In genomic region chr16:89193576-89194293, GRCh38 we compare ENCODE assay signal across 12 cellular contexts. TPM values are rescaled to one million over a fixed set of nuclear protein-coding genes. Genes with fewer than 3 reads are reported as not detected.
A peak's percentile ranks its signal among the peaks of the same experiment; 100 is the strongest.
DNase-seq lines count a peak whose midpoint lies in the region; ATAC-seq and TF ChIP-seq lines count a peak whose summit lies in the region.
"Had no signal": no experiment of that assay in that cellular context is flagged by ENCODE, and none has a peak within 500 bp of the region (broad histone marks: within the 10 kb centered on the region; RNA-seq: fewer than 3 reads in every experiment).

No MANE protein-coding gene starts in this region.

- H3K9me3 Mint-ChIP-seq in Calu3 (ENCODE audit: low read depth, unreplicated experiment) (no peaks in the 10 kb centered on the region), chondrocyte (ENCODE audit: low read depth) (no peaks in the 10 kb centered on the region)

- intact Hi-C loops in Calu3 (cut with micrococcal nuclease; ENCODE audit: unreplicated experiment) = no loop called here

- peak overlapping the region; percentile 52; the same call in 1 of the 2 replicates for H3K4me2 ChIP-seq in SK-N-SH
- H3K4me2 ChIP-seq in osteoblast (ENCODE audit: insufficient read depth, low read length) = no peak overlapping the region

- no peak for TF ChIP-seq CTCF in SK-N-SH (IDR thresholded peaks at IDR 0.05)
- no peak for TF ChIP-seq CTCF in Calu3 (IDR thresholded peaks at IDR 0.05; ENCODE audit: unreplicated experiment)
- no peak for TF ChIP-seq CTCF in chondrocyte (IDR thresholded peaks at IDR 0.05)
- no peak for TF ChIP-seq CTCF in osteoblast (IDR thresholded peaks at IDR 0.05; ENCODE audit: extremely low read depth, low read depth, low read length)

- no peaks in the 10 kb centered on the region for H3K79me2 ChIP-seq in SK-N-SH (ENCODE audit: insufficient read depth)
- no peaks in the 10 kb centered on the region for H3K79me2 ChIP-seq in osteoblast (ENCODE audit: insufficient read depth, low read length)

- no peak for TF ChIP-seq EP300 in SK-N-SH (IDR thresholded peaks at IDR 0.05; ENCODE audit: borderline replicate concordance in 1 of 2, low read depth in 1 of 2, low read length in 1 of 2)

- ATAC-seq in SK-N-SH treated with all-trans-retinoic acid at 6 μM for 48 hours (no peak), HG03175 (IDR thresholded peaks at IDR 0.05; ENCODE audit: unreplicated experiment) (no peak)

- peaks cover 3% of the 10 kb centered on the region for H3F3A ChIP-seq in SK-N-SH (replicated peaks; ENCODE audit: insufficient read depth)

- no peaks in the 10 kb centered on the region for H3K9me2 ChIP-seq in SK-N-SH

- no peak for TF ChIP-seq RAD21 in SK-N-SH (IDR thresholded peaks at IDR 0.05; ENCODE audit: low read length)

- H3K4me1 ChIP-seq in SK-N-SH (ENCODE audit: control insufficient read depth in 1 of 2, insufficient read depth in 2 of 2, low read depth in 1 of 2, low read length in 1 of 2) = peaks cover 0 to 15% of the 10 kb centered on the region in 2 experiments; a peak in 1 of 4 replicates
- H3K4me1 ChIP-seq in osteoblast (ENCODE audit: insufficient read depth, low read length) = peaks cover 2% of the 10 kb centered on the region

- BruUV-seq in Calu3 (replicated peaks; lab: Mats Ljungman, UMichigan) = no TSS peak

- H3K4me3 ChIP-seq in SK-N-SH (ENCODE audit: low read depth in 2 of 2, low read length in 1 of 2) (peak overlapping the region in 1 of 2 experiments; percentile 19; a peak in 1 of 4 replicates), osteoblast (ENCODE audit: insufficient read depth, low read length) (no peak overlapping the region)
- H3K4me3 ChIP-seq: transverse colon had no signal

- H3K36me3 Mint-ChIP-seq in Calu3 (ENCODE audit: insufficient read depth, unreplicated experiment) = peaks cover 9% of the 10 kb centered on the region
- no peaks in the 10 kb centered on the region for H3K36me3 Mint-ChIP-seq in chondrocyte (ENCODE audit: low read depth)

- H3K9ac ChIP-seq in SK-N-SH = no peak overlapping the region

- no peak overlapping the region for H2AFZ ChIP-seq in SK-N-SH (ENCODE audit: low read depth)
- no peak overlapping the region for H2AFZ ChIP-seq in osteoblast (ENCODE audit: low read length)

- H3K4me3 Mint-ChIP-seq in Calu3 (ENCODE audit: low read depth, unreplicated experiment) (no peak overlapping the region), chondrocyte (ENCODE audit: unreplicated experiment) (no peak overlapping the region)

- H3K27me3 ChIP-seq in SK-N-SH (ENCODE audit: insufficient read depth) (peaks cover 8% of the 10 kb centered on the region; the same call in 1 of the 2 replicates), osteoblast (ENCODE audit: insufficient read depth, low read length) (no peaks in the 10 kb centered on the region)

- POLR2A ChIA-PET in SK-N-SH (lab: Yijun Ruan, JAX) = no interaction called here

- peaks cover 32% of the 10 kb centered on the region for H3K27me3 Mint-ChIP-seq in Calu3 (ENCODE audit: unreplicated experiment)
- peaks cover under 1% of the 10 kb centered on the region for H3K27me3 Mint-ChIP-seq in chondrocyte (ENCODE audit: low read depth)

- H3K36me3 ChIP-seq in SK-N-SH (replicated peaks in 1 of 2; ENCODE audit: control insufficient read depth in 1 of 2, insufficient read depth in 2 of 2, low read length in 1 of 2) = no peaks in the 10 kb centered on the region
- no peaks in the 10 kb centered on the region for H3K36me3 ChIP-seq in osteoblast (ENCODE audit: insufficient read depth, low read length)
- H3K36me3 ChIP-seq: transverse colon had no signal

- CTCF ChIA-PET in SK-N-SH (lab: Yijun Ruan, JAX) = interaction anchor here (1.3 kb wide), 1 partner anchor 17 kb away, joined by 3 read pairs; no protein-coding TSS in a partner anchor
- CTCF ChIA-PET in Calu3 (lab: Charles Lee) = interaction anchor here (0.7 kb wide), 1 partner anchor 31 kb away, joined by 3 read pairs; no protein-coding TSS in a partner anchor

- no peaks in the 10 kb centered on the region for H3K4me1 Mint-ChIP-seq in Calu3 (ENCODE audit: low read depth, unreplicated experiment)
- no peaks in the 10 kb centered on the region for H3K4me1 Mint-ChIP-seq in chondrocyte (ENCODE audit: low read depth)

- peak; percentile 59 for DNase-seq in SK-N-SH
- peak; percentile 1 for DNase-seq in Calu3
- DNase-seq in chondrocyte (ENCODE audit: low spot score) = peak; percentile 93
- DNase-seq in osteoblast (ENCODE audit: insufficient read length, low spot score, missing footprints) = peak; percentile 83
- DNase-seq in stimulated activated CD8-positive, alpha-beta memory T cell treated with anti-CD3 and anti-CD28 coated beads, Interleukin-4, amount 100 ng/mL, for 48 hours = no peak
- no peak for DNase-seq in NCI-H1417 (lab: John Stamatoyannopoulos, UW)
- DNase-seq: NCI-H1105 treated with DMSO at 0.1 percent for 48 hours, NCI-H510A, SHP77 treated with DMSO at 0.1 percent for 48 hours had no signal

- H4K20me1 ChIP-seq in SK-N-SH (ENCODE audit: insufficient read depth) = no peaks in the 10 kb centered on the region
- no peaks in the 10 kb centered on the region for H4K20me1 ChIP-seq in osteoblast (ENCODE audit: insufficient read depth, low read length)

- H3K9me3 ChIP-seq in SK-N-SH (no peaks in the 10 kb centered on the region), osteoblast (ENCODE audit: low read depth, low read length) (no peaks in the 10 kb centered on the region)
- H3K9me3 ChIP-seq: transverse colon had no signal

- 26% methylated on average over 20 of the region's 38 CpGs for WGBS in SK-N-SH (ENCODE audit: low lambda C conversion rate)

- H3K27ac Mint-ChIP-seq in Calu3 (ENCODE audit: unreplicated experiment) (no peak overlapping the region), chondrocyte (ENCODE audit: unreplicated experiment) (no peak overlapping the region)

- H3K27ac ChIP-seq in SK-N-SH (ENCODE audit: low read depth in 2 of 2, low read length in 1 of 2) (no peak overlapping the region), osteoblast (ENCODE audit: low read depth, low read length) (no peak overlapping the region)
- H3K27ac ChIP-seq: transverse colon had no signal

TF ChIP-seq in SK-N-SH, 30 proteins besides CTCF, POLR2A, EP300 and RAD21:
- no peak for TF ChIP-seq TCF12 (IDR thresholded peaks at IDR 0.05)
- TF ChIP-seq FOSL2 (IDR thresholded peaks at IDR 0.05; ENCODE audit: borderline replicate concordance, low read depth) = no peak

TF ChIP-seq in SK-N-SH treated with all-trans-retinoic acid at 6 μM for 48 hours, 23 proteins besides CTCF, POLR2A, EP300 and RAD21 (continues in another document):
- no peak for TF ChIP-seq PATZ1 (CRISPR knock-in tag; IDR thresholded peaks at IDR 0.05; ENCODE audit: borderline replicate concordance)
- no peak for TF ChIP-seq ZNF70 (CRISPR knock-in tag; IDR thresholded peaks at IDR 0.05)
- TF ChIP-seq CSDC2 (CRISPR knock-in tag; IDR thresholded peaks at IDR 0.05) = no peak
- no peak for TF ChIP-seq ZFP3 (CRISPR knock-in tag; IDR thresholded peaks at IDR 0.05)
- TF ChIP-seq ESRRG (CRISPR knock-in tag; IDR thresholded peaks at IDR 0.05) = no peak
- no peak for TF ChIP-seq RARB (CRISPR knock-in tag; IDR thresholded peaks at IDR 0.05)
- no peak for TF ChIP-seq GLIS3 (CRISPR knock-in tag; IDR thresholded peaks at IDR 0.05)
- TF ChIP-seq CSRNP3 (CRISPR knock-in tag; IDR thresholded peaks at IDR 0.05) = no peak
- no peak for TF ChIP-seq OSR1 (CRISPR knock-in tag; IDR thresholded peaks at IDR 0.05)
- no peak for TF ChIP-seq ZNF565 (CRISPR knock-in tag; conservative IDR thresholded peaks at IDR 0.05; ENCODE audit: low read depth)
- TF ChIP-seq ARNTL (CRISPR knock-in tag; IDR thresholded peaks at IDR 0.05; ENCODE audit: borderline replicate concordance, low read depth) = no peak

RNA-seq across cellular contexts. Expression of gene SLC22A31, which starts 6.6 kb away (rescaled TPM):
- polyA plus RNA-seq in SK-N-SH (2012; rRNA removed) = 0.07 and 0.16 TPM in 2 replicates
- polyA plus RNA-seq in SK-N-SH (2012; cell fraction: cytosol; rRNA removed) = 0.04 TPM in 1 of 2 replicates, not detected in the other
- polyA plus RNA-seq in SK-N-SH (2012; cell fraction: nucleus; rRNA removed) = 1.5 and 2.3 TPM in 2 replicates
- total RNA-seq in Calu3 (2022) (0.52 and 2.0 TPM in 2 replicates), chondrocyte (0.40 to 0.94 TPM in 2 of 3 replicates, not detected in the other), osteoblast (not detected in 2 replicates)

RNA-seq across cellular contexts. Expression of gene CDH15, which starts 22.2 kb away (rescaled TPM):
- 0.03 and 0.08 TPM in 2 replicates for polyA plus RNA-seq in SK-N-SH (2012; rRNA removed)
- 0.03 and 0.04 TPM in 2 replicates for polyA plus RNA-seq in SK-N-SH (2012; cell fraction: cytosol; rRNA removed)
- 0.07 and 0.23 TPM in 2 replicates for polyA plus RNA-seq in SK-N-SH (2012; cell fraction: nucleus; rRNA removed)
- total RNA-seq in Calu3 (2022) (not detected in 2 replicates), chondrocyte (0.20 to 0.23 TPM in 2 of 3 replicates, not detected in the other), osteoblast (1.5 and 2.2 TPM in 2 replicates)
- total RNA-seq: transverse colon had no signal

RNA-seq across cellular contexts. Expression of gene ZNF778, which starts 23.8 kb away (rescaled TPM):
- polyA plus RNA-seq in SK-N-SH (2012; rRNA removed) = 6.2 and 10.8 TPM in 2 replicates
- 3.4 and 4.1 TPM in 2 replicates for polyA plus RNA-seq in SK-N-SH (2012; cell fraction: cytosol; rRNA removed)
- 8.1 and 10.9 TPM in 2 replicates for polyA plus RNA-seq in SK-N-SH (2012; cell fraction: nucleus; rRNA removed)
- 15.3 and 16.6 TPM in 2 replicates for total RNA-seq in Calu3 (2022)
- total RNA-seq in chondrocyte = 5.8 to 7.7 TPM (median 6.6 TPM) in 3 replicates
- total RNA-seq in osteoblast = 6.2 and 8.7 TPM in 2 replicates

Comparison
In these comparisons a context has a peak if more than half of its experiments do, and no peak if none do; other contexts are left out.
1. DNase-seq: peak in SK-N-SH (single experiment), Calu3 (single experiment), chondrocyte (single experiment) and osteoblast (single experiment); none in stimulated activated CD8-positive, alpha-beta memory T cell treated with anti-CD3 and anti-CD28 coated beads, Interleukin-4, amount 100 ng/mL, for 48 hours (single experiment) and NCI-H1417 (0 of 3).